Comparison of ENCODE assay signal across 1 cellular context in genomic region chrX:121000589-121000988, GRCh38.
TF ChIP-seq lines count a peak whose summit lies in the region.

No MANE protein-coding gene starts in this region.

TF ChIP-seq in GM12878, 131 proteins besides CTCF, POLR2A, EP300 and RAD21:
- TF ChIP-seq ZNF622 (IDR thresholded peaks at IDR 0.05) (no peak), SMC3 (IDR thresholded peaks at IDR 0.05; ENCODE audit: borderline replicate concordance, low read length) (peak; percentile 21; the same call in 1 of the 2 replicates)
